9 cellular contexts compared by ENCODE assay signal in genomic region chr5:159444441-159445082, GRCh38.
DNase-seq lines count a peak whose midpoint lies in the region; ATAC-seq, FAIRE-seq and TF ChIP-seq lines count a peak whose summit lies in the region.
"Had no signal": no experiment of that assay in that cellular context is flagged by ENCODE, and none has a peak within 500 bp of the region (broad histone marks: within the 10 kb centered on the region; RNA-seq: fewer than 3 reads in every experiment).

No MANE protein-coding gene starts in this region.

- DNase-seq in DMS53 treated with DMSO at 0.1 percent for 48 hours (lab: John Stamatoyannopoulos, UW; ENCODE audit: unreplicated experiment), result peak; percentile 77
- peak; percentile 47 to 85 for DNase-seq in NCI-H524 (lab: John Stamatoyannopoulos, UW)
- peak; percentile 73 for DNase-seq in bronchial epithelial cell (ENCODE audit: low read depth)
- peak; percentile 70 for DNase-seq in mesenchymal stem cell
- no peak for DNase-seq in activated T-helper 2 cell treated with anti-CD3 and anti-CD28 coated beads, Interferon-gamma antibody, Interleukin-2, Interleukin-4, amounts not matched to agents 10 μg/mL and 5 μg/mL and 100 μg/mL, durations not matched to agents 14 hours and 24 hours and 36 hours (ENCODE audit: low spot score)
- DNase-seq in NCI-H187 treated with DMSO at 0.1 percent for 48 hours (lab: John Stamatoyannopoulos, UW), result no peak
- no peak for DNase-seq in mucosa of gallbladder (ENCODE audit: low spot score)

- intact Hi-C loops in activated T-helper 2 cell treated with anti-CD3 and anti-CD28 coated beads, Interferon-gamma antibody, Interleukin-2, Interleukin-4, amounts not matched to agents 10 μg/mL and 5 μg/mL and 100 μg/mL, durations not matched to agents 14 hours and 24 hours and 36 hours (cut with micrococcal nuclease), result loop anchor here (5.0 to 10.0 kb wide), 2 partner anchors 470 to 543 kb away; partner anchors contain the start of gene ADRA1B

- H3K9me3 Mint-ChIP-seq in activated T-helper 2 cell treated with anti-CD3 and anti-CD28 coated beads, Interferon-gamma antibody, Interleukin-2, Interleukin-4, amounts not matched to agents 10 μg/mL and 5 μg/mL and 100 μg/mL, durations not matched to agents 14 hours and 24 hours and 36 hours, result no peaks in the 10 kb centered on the region

- no peak overlapping the region for H3K27ac Mint-ChIP-seq in activated T-helper 2 cell treated with anti-CD3 and anti-CD28 coated beads, Interferon-gamma antibody, Interleukin-2, Interleukin-4, amounts not matched to agents 10 μg/mL and 5 μg/mL and 100 μg/mL, durations not matched to agents 14 hours and 24 hours and 36 hours

- no peak overlapping the region for H3K9ac ChIP-seq in mesenchymal stem cell (ENCODE audit: low read length)

- H3K4me3 ChIP-seq in bronchial epithelial cell (ENCODE audit: low read depth, low read length), result no peak overlapping the region
- H3K4me3 ChIP-seq in mesenchymal stem cell (ENCODE audit: insufficient read depth in 1 of 2, low read depth in 1 of 2, low read length in 2 of 2), result no peak overlapping the region

- H2BK120ac ChIP-seq in mesenchymal stem cell (ENCODE audit: low read depth, low read length), result no peak overlapping the region

- no peak overlapping the region for H4K8ac ChIP-seq in mesenchymal stem cell (ENCODE audit: low read length)

- peak; percentile 45 for TF ChIP-seq CTCF in bronchial epithelial cell (IDR thresholded peaks at IDR 0.05; ENCODE audit: insufficient read depth, low read length, severe bottlenecking)

- no peaks in the 10 kb centered on the region for H3K9me3 ChIP-seq in mesenchymal stem cell (ENCODE audit: control insufficient read depth, low read length)

- no peak overlapping the region for H2AK5ac ChIP-seq in mesenchymal stem cell (ENCODE audit: low read length, severe bottlenecking)

- no peak overlapping the region for H3K4ac ChIP-seq in mesenchymal stem cell (ENCODE audit: low read depth in 1 of 2, low read length in 2 of 2)

- H3K14ac ChIP-seq in mesenchymal stem cell (ENCODE audit: low read length in 2 of 2), result no peak overlapping the region

- H4K91ac ChIP-seq in mesenchymal stem cell (ENCODE audit: low read length), result no peak overlapping the region

- H2BK15ac ChIP-seq in mesenchymal stem cell (ENCODE audit: low read depth, poor library complexity, severe bottlenecking), result no peak overlapping the region

- H3K27me3 ChIP-seq in bronchial epithelial cell (ENCODE audit: control insufficient read depth, insufficient read depth, low read length) (no peaks in the 10 kb centered on the region), mesenchymal stem cell (ENCODE audit: control insufficient read depth in 1 of 2, insufficient read depth in 1 of 2, low read length in 2 of 2) (peaks cover 20 to 55% of the 10 kb centered on the region in 2 experiments)

- no peak overlapping the region for H2AFZ ChIP-seq in mesenchymal stem cell (ENCODE audit: low read depth, low read length)

- ATAC-seq in GM21619 (IDR thresholded peaks at IDR 0.05; ENCODE audit: unreplicated experiment), result peak; percentile 53

- H3K27me3 Mint-ChIP-seq in activated T-helper 2 cell treated with anti-CD3 and anti-CD28 coated beads, Interferon-gamma antibody, Interleukin-2, Interleukin-4, amounts not matched to agents 10 μg/mL and 5 μg/mL and 100 μg/mL, durations not matched to agents 14 hours and 24 hours and 36 hours (ENCODE audit: low read depth), result peaks cover 54% of the 10 kb centered on the region

- no peak overlapping the region for H3K4me2 ChIP-seq in mesenchymal stem cell (ENCODE audit: low read length, poor library complexity, severe bottlenecking)

- no peak for FAIRE-seq in bronchial epithelial cell (lab: Jason Lieb, UNC)
- FAIRE-seq: TTC549 had no signal

- no peaks in the 10 kb centered on the region for H3K36me3 ChIP-seq in bronchial epithelial cell (ENCODE audit: control insufficient read depth, insufficient read depth, low read length)
- no peaks in the 10 kb centered on the region for H3K36me3 ChIP-seq in mesenchymal stem cell (ENCODE audit: control insufficient read depth in 1 of 2, insufficient read depth in 2 of 2, low read depth in 1 of 2, low read length in 2 of 2)

- no peaks in the 10 kb centered on the region for H3K4me1 Mint-ChIP-seq in activated T-helper 2 cell treated with anti-CD3 and anti-CD28 coated beads, Interferon-gamma antibody, Interleukin-2, Interleukin-4, amounts not matched to agents 10 μg/mL and 5 μg/mL and 100 μg/mL, durations not matched to agents 14 hours and 24 hours and 36 hours (ENCODE audit: low read depth)

- H3K36me3 Mint-ChIP-seq in activated T-helper 2 cell treated with anti-CD3 and anti-CD28 coated beads, Interferon-gamma antibody, Interleukin-2, Interleukin-4, amounts not matched to agents 10 μg/mL and 5 μg/mL and 100 μg/mL, durations not matched to agents 14 hours and 24 hours and 36 hours (ENCODE audit: low read depth), result no peaks in the 10 kb centered on the region

- no peak overlapping the region for H3K18ac ChIP-seq in mesenchymal stem cell (ENCODE audit: low read depth in 1 of 2, low read length in 2 of 2)

- H3K4me1 ChIP-seq in mesenchymal stem cell (ENCODE audit: control insufficient read depth, insufficient read depth, low read depth, low read length), result no peaks in the 10 kb centered on the region

- 49% methylated on average over 4 of the region's 6 CpGs for WGBS in mesenchymal stem cell

- no peak overlapping the region for H2BK5ac ChIP-seq in mesenchymal stem cell (ENCODE audit: low read depth, low read length, poor library complexity, severe bottlenecking)

- no peak overlapping the region for H3K23ac ChIP-seq in mesenchymal stem cell (ENCODE audit: low read length in 2 of 2)

- no peak overlapping the region for H2BK12ac ChIP-seq in mesenchymal stem cell (ENCODE audit: low read length in 2 of 2)

- no peak overlapping the region for H3K27ac ChIP-seq in mesenchymal stem cell (ENCODE audit: low read length, poor library complexity, severe bottlenecking)

- H3K79me1 ChIP-seq in mesenchymal stem cell (replicated peaks; ENCODE audit: low read length, poor library complexity, severe bottlenecking), result no peaks in the 10 kb centered on the region

- no peak overlapping the region for H3K4me3 Mint-ChIP-seq in activated T-helper 2 cell treated with anti-CD3 and anti-CD28 coated beads, Interferon-gamma antibody, Interleukin-2, Interleukin-4, amounts not matched to agents 10 μg/mL and 5 μg/mL and 100 μg/mL, durations not matched to agents 14 hours and 24 hours and 36 hours (ENCODE audit: low read depth)

Comparison
In these comparisons a context has a peak if more than half of its experiments do, and no peak if none do; other contexts are left out.
1. DNase-seq: peak in DMS53 treated with DMSO at 0.1 percent for 48 hours (single experiment), NCI-H524 (2 of 2), bronchial epithelial cell (single experiment) and mesenchymal stem cell (single experiment); none in activated T-helper 2 cell treated with anti-CD3 and anti-CD28 coated beads, Interferon-gamma antibody, Interleukin-2, Interleukin-4, amounts not matched to agents 10 μg/mL and 5 μg/mL and 100 μg/mL, durations not matched to agents 14 hours and 24 hours and 36 hours (single experiment), NCI-H187 treated with DMSO at 0.1 percent for 48 hours (single experiment) and mucosa of gallbladder (single experiment).